ENCODE assay signal across 1 cellular context in the genomic region with DNA sequence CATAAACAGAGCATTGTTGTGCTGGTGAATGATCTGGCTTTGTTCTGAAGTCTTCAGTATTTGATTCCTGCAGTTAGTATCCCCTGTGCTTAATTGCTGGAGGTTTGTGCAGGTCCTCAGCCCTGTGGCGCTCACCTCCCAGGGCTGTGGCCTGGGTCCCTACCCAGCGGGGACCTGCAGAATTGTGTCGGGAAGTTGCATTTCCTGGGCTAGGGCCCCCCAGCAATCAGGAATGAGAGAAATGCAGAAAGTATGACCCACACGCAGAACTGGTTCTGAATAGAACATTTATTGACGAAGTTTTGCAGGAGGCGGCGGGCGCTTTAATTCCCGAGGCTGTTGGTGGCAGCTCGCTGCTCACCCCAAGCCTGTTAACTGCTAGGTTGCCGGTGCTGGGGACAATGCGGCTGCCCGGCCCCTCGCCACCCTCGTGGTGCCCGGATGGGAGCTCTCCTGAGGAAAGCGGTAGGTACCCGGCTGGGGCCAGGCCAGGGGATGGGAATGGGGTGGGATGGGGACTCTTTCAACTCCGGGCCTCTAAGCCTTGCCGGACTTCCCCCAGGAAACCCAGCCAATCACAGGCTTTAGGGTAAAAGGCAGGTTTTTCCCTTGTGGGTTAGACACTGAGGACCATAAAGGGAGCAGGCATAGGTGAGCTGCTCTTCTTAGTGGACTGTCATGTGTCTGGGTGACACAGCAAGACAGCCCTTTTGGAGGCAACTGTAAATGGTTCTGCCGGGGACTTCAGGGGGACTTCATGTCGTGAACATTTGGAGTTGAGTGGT.
TF ChIP-seq lines count a peak whose summit lies in the region.

No MANE protein-coding gene starts in this region.

TF ChIP-seq in liver, 16 proteins besides CTCF, POLR2A, EP300 and RAD21:
- TF ChIP-seq, protein P1, sequence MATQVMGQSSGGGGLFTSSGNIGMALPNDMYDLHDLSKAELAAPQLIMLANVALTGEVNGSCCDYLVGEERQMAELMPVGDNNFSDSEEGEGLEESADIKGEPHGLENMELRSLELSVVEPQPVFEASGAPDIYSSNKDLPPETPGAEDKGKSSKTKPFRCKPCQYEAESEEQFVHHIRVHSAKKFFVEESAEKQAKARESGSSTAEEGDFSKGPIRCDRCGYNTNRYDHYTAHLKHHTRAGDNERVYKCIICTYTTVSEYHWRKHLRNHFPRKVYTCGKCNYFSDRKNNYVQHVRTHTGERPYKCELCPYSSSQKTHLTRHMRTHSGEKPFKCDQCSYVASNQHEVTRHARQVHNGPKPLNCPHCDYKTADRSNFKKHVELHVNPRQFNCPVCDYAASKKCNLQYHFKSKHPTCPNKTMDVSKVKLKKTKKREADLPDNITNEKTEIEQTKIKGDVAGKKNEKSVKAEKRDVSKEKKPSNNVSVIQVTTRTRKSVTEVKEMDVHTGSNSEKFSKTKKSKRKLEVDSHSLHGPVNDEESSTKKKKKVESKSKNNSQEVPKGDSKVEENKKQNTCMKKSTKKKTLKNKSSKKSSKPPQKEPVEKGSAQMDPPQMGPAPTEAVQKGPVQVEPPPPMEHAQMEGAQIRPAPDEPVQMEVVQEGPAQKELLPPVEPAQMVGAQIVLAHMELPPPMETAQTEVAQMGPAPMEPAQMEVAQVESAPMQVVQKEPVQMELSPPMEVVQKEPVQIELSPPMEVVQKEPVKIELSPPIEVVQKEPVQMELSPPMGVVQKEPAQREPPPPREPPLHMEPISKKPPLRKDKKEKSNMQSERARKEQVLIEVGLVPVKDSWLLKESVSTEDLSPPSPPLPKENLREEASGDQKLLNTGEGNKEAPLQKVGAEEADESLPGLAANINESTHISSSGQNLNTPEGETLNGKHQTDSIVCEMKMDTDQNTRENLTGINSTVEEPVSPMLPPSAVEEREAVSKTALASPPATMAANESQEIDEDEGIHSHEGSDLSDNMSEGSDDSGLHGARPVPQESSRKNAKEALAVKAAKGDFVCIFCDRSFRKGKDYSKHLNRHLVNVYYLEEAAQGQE (IDR thresholded peaks at IDR 0.05) = no peak
- TF ChIP-seq HNF4A (conservative IDR thresholded peaks at IDR 0.05) = no peak
- no peak for TF ChIP-seq SP1 (IDR thresholded peaks at IDR 0.05)
- no peak for TF ChIP-seq FOXA2 (IDR thresholded peaks at IDR 0.05)
- TF ChIP-seq RXRA (IDR thresholded peaks at IDR 0.05) = no peak
- no peak for TF ChIP-seq NR2F2 (IDR thresholded peaks at IDR 0.05)
- TF ChIP-seq JUND (IDR thresholded peaks at IDR 0.05) = no peak
- TF ChIP-seq, protein P2, sequence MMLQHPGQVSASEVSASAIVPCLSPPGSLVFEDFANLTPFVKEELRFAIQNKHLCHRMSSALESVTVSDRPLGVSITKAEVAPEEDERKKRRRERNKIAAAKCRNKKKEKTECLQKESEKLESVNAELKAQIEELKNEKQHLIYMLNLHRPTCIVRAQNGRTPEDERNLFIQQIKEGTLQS (IDR thresholded peaks at IDR 0.05) = no peak
- no peak for TF ChIP-seq HNF4G (IDR thresholded peaks at IDR 0.05)
- no peak for TF ChIP-seq FOXA1 (IDR thresholded peaks at IDR 0.05)
- TF ChIP-seq GABPA (IDR thresholded peaks at IDR 0.05 in 1 of 2, conservative IDR thresholded peaks at IDR 0.05 in 1 of 2) = no peak
- TF ChIP-seq EGR1 (IDR thresholded peaks at IDR 0.05; ENCODE audit: low read depth in 2 of 2) = no peak
- TF ChIP-seq, protein P3, sequence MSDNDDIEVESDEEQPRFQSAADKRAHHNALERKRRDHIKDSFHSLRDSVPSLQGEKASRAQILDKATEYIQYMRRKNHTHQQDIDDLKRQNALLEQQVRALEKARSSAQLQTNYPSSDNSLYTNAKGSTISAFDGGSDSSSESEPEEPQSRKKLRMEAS (IDR thresholded peaks at IDR 0.05) = no peak
- TF ChIP-seq TAF1 (conservative IDR thresholded peaks at IDR 0.05) = no peak
- TF ChIP-seq YY1 (IDR thresholded peaks at IDR 0.05) = no peak
- TF ChIP-seq, protein P4, sequence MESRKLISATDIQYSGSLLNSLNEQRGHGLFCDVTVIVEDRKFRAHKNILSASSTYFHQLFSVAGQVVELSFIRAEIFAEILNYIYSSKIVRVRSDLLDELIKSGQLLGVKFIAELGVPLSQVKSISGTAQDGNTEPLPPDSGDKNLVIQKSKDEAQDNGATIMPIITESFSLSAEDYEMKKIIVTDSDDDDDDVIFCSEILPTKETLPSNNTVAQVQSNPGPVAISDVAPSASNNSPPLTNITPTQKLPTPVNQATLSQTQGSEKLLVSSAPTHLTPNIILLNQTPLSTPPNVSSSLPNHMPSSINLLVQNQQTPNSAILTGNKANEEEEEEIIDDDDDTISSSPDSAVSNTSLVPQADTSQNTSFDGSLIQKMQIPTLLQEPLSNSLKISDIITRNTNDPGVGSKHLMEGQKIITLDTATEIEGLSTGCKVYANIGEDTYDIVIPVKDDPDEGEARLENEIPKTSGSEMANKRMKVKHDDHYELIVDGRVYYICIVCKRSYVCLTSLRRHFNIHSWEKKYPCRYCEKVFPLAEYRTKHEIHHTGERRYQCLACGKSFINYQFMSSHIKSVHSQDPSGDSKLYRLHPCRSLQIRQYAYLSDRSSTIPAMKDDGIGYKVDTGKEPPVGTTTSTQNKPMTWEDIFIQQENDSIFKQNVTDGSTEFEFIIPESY (IDR thresholded peaks at IDR 0.05) = no peak
